8 cellular contexts compared by ENCODE assay signal in genomic region chr4:81351653-81352455, GRCh38.
A peak's percentile ranks its signal among the peaks of the same experiment; 100 is the strongest.
DNase-seq lines count a peak whose midpoint lies in the region; ATAC-seq, FAIRE-seq and TF ChIP-seq lines count a peak whose summit lies in the region.

No MANE protein-coding gene starts in this region.

- no peaks in the 10 kb centered on the region for H3K36me3 Mint-ChIP-seq in naive B cell
- no peaks in the 10 kb centered on the region for H3K36me3 Mint-ChIP-seq in stimulated activated effector memory CD8-positive, alpha-beta T cell treated with anti-CD3 and anti-CD28 coated beads, Interleukin-12 subunit alpha, Interleukin-12 subunit beta, amount 100 ng/mL, for 72 hours

- ATAC-seq in GM19397 (IDR thresholded peaks at IDR 0.05; ENCODE audit: unreplicated experiment), result peak; percentile 91
- peak; percentile 86 for ATAC-seq in HG03460 (IDR thresholded peaks at IDR 0.05; ENCODE audit: unreplicated experiment)
- ATAC-seq in naive B cell (ENCODE audit: low read depth in 2 of 2), result peak; percentile 52 to 68
- ATAC-seq in stimulated activated effector memory CD8-positive, alpha-beta T cell treated with anti-CD3 and anti-CD28 coated beads, Interleukin-12 subunit alpha, Interleukin-12 subunit beta, amount 100 ng/mL, for 72 hours, result peak; percentile 61

- H3K4me1 ChIP-seq in endothelial cell of umbilical vein (ENCODE audit: control insufficient read depth, extremely low read depth, insufficient read depth, low read length), result no peaks in the 10 kb centered on the region

- dilution Hi-C loops in endothelial cell of umbilical vein (cut with MboI; ENCODE audit: extremely low pct_ligation_motif_present, low sequenced_read_pairs), result no loop called here

- H3K4me3 Mint-ChIP-seq in naive B cell, result no peak overlapping the region
- no peak overlapping the region for H3K4me3 Mint-ChIP-seq in stimulated activated effector memory CD8-positive, alpha-beta T cell treated with anti-CD3 and anti-CD28 coated beads, Interleukin-12 subunit alpha, Interleukin-12 subunit beta, amount 100 ng/mL, for 72 hours

- no peaks in the 10 kb centered on the region for H3K9me3 ChIP-seq in endothelial cell of umbilical vein (replicated peaks; ENCODE audit: control insufficient read depth, insufficient read depth, low read length)

- H3K4me1 Mint-ChIP-seq in naive B cell, result no peaks in the 10 kb centered on the region
- H3K4me1 Mint-ChIP-seq in stimulated activated effector memory CD8-positive, alpha-beta T cell treated with anti-CD3 and anti-CD28 coated beads, Interleukin-12 subunit alpha, Interleukin-12 subunit beta, amount 100 ng/mL, for 72 hours, result no peaks in the 10 kb centered on the region

- no peaks in the 10 kb centered on the region for H3K79me2 ChIP-seq in endothelial cell of umbilical vein (ENCODE audit: control insufficient read depth, insufficient read depth, low read length)

- H3K27ac ChIP-seq in endothelial cell of umbilical vein (ENCODE audit: insufficient read depth, low read depth, low read length), result no peak overlapping the region

- H4K20me1 ChIP-seq in endothelial cell of umbilical vein (replicated peaks; ENCODE audit: control insufficient read depth, extremely low read depth, insufficient read depth, low read length), result no peaks in the 10 kb centered on the region

- TF ChIP-seq CTCF in endothelial cell of umbilical vein (IDR thresholded peaks at IDR 0.05; ENCODE audit: extremely low read depth in 1 of 2, insufficient read depth in 1 of 2, low read depth in 1 of 2, low read length in 2 of 2), result peak; percentile 88 to 89

- TF ChIP-seq POLR2A in endothelial cell of umbilical vein (IDR thresholded peaks at IDR 0.05; ENCODE audit: low read depth, low read length), result no peak

- H3K9me1 ChIP-seq in endothelial cell of umbilical vein (replicated peaks; ENCODE audit: control insufficient read depth, extremely low read depth, insufficient read depth, low read length), result no peaks in the 10 kb centered on the region

- no peak overlapping the region for H2AFZ ChIP-seq in endothelial cell of umbilical vein (ENCODE audit: low read depth, low read length)

- peaks cover 0 to 4% (median 0%) of the 10 kb centered on the region in 7 donors for H3K9me3 Mint-ChIP-seq in naive B cell
- no peaks in the 10 kb centered on the region for H3K9me3 Mint-ChIP-seq in stimulated activated effector memory CD8-positive, alpha-beta T cell treated with anti-CD3 and anti-CD28 coated beads, Interleukin-12 subunit alpha, Interleukin-12 subunit beta, amount 100 ng/mL, for 72 hours

- no peaks in the 10 kb centered on the region for H3K36me3 ChIP-seq in endothelial cell of umbilical vein (ENCODE audit: control insufficient read depth in 2 of 2, extremely low read depth in 1 of 2, insufficient read depth in 2 of 2, low read length in 2 of 2)

- intact Hi-C loops in endothelial cell of umbilical vein (cut with micrococcal nuclease), result loop anchor here (1.0 to 5.0 kb wide), 2 partner anchors 283 to 990 kb away; no protein-coding TSS in a partner anchor

- POLR2A ChIA-PET in endothelial cell of umbilical vein (lab: Charles Lee), result no interaction called here

- peaks cover 8 to 16% (median 12%) of the 10 kb centered on the region in 3 donors for H3K27me3 Mint-ChIP-seq in naive B cell

- FAIRE-seq in endothelial cell of umbilical vein (lab: Jason Lieb, UNC), result peak; percentile 86

- DNase-seq in COR-L47 (lab: John Stamatoyannopoulos, UW), result peak; percentile 47
- DNase-seq in NCI-H748 treated with DMSO at 0.1 percent for 48 hours (lab: John Stamatoyannopoulos, UW), result peak; percentile 28
- peak in 2 of 3 experiments; percentile 9 to 47 for DNase-seq in activated CD8-positive, alpha-beta memory T cell treated with anti-CD3 and anti-CD28 coated beads for 48 hours (ENCODE audit: low read depth in 2 of 3, low spot score in 2 of 3)
- peak; percentile 60 for DNase-seq in endothelial cell of umbilical vein (ENCODE audit: low read depth, low spot score)
- peak; percentile 41 for DNase-seq in naive B cell
- peak; percentile 36 to 74 for DNase-seq in stimulated activated effector memory CD8-positive, alpha-beta T cell treated with anti-CD3 and anti-CD28 coated beads, Interleukin-12 subunit alpha, Interleukin-12 subunit beta, amount 100 ng/mL, for 72 hours (ENCODE audit: low spot score in 2 of 2)

- no TSS peak for BruUV-seq in endothelial cell of umbilical vein (replicated peaks; lab: Mats Ljungman, UMichigan)

- H3K4me3 ChIP-seq in endothelial cell of umbilical vein (replicated peaks in 1 of 3; ENCODE audit: insufficient read depth in 1 of 3, low read depth in 1 of 3, low read length in 3 of 3), result no peak overlapping the region

- peak overlapping the region in 1 of 6 donors; percentile 0 for H3K27ac Mint-ChIP-seq in naive B cell
- H3K27ac Mint-ChIP-seq in stimulated activated effector memory CD8-positive, alpha-beta T cell treated with anti-CD3 and anti-CD28 coated beads, Interleukin-12 subunit alpha, Interleukin-12 subunit beta, amount 100 ng/mL, for 72 hours, result no peak overlapping the region

- H3K27me3 ChIP-seq in endothelial cell of umbilical vein (ENCODE audit: control insufficient read depth in 2 of 2, insufficient read depth in 2 of 2, low read length in 2 of 2), result no peaks in the 10 kb centered on the region

- CTCF ChIA-PET in endothelial cell of umbilical vein (lab: Charles Lee), result interaction anchor here (0.6 to 2.4 kb wide), 15 partner anchors 9 to 997 kb away, joined by 3 to 38 read pairs (median 4); no protein-coding TSS in a partner anchor

- no peak overlapping the region for H3K4me2 ChIP-seq in endothelial cell of umbilical vein (ENCODE audit: insufficient read depth, low read length)

- H3K9ac ChIP-seq in endothelial cell of umbilical vein (replicated peaks; ENCODE audit: extremely low read depth, insufficient read depth, low read length), result no peak overlapping the region

TF ChIP-seq in endothelial cell of umbilical vein, 7 proteins besides CTCF, POLR2A, EP300 and RAD21:
- TF ChIP-seq POLR2AphosphoS5 (IDR thresholded peaks at IDR 0.05; ENCODE audit: insufficient read depth, low read depth, low read length) (no peak), FOS (IDR thresholded peaks at IDR 0.05; ENCODE audit: borderline replicate concordance, insufficient read depth, low read length) (no peak), JUN (IDR thresholded peaks at IDR 0.05; ENCODE audit: borderline replicate concordance, insufficient read depth, insufficient read length, low read depth) (no peak), MYC (IDR thresholded peaks at IDR 0.05; ENCODE audit: low read depth, low read length) (no peak)
- TF ChIP-seq, protein P1, sequence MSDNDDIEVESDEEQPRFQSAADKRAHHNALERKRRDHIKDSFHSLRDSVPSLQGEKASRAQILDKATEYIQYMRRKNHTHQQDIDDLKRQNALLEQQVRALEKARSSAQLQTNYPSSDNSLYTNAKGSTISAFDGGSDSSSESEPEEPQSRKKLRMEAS (IDR thresholded peaks at IDR 0.05; ENCODE audit: insufficient read depth, insufficient read length), result no peak
